Comparison of ENCODE assay signal across 12 cellular contexts in genomic region chr15:101243420-101243819, GRCh38. TPM values are rescaled to one million over a fixed set of nuclear protein-coding genes. Genes with fewer than 3 reads are reported as not detected.
DNase-seq lines count a peak whose midpoint lies in the region; ATAC-seq, FAIRE-seq and TF ChIP-seq lines count a peak whose summit lies in the region.
"Had no signal": no experiment of that assay in that cellular context is flagged by ENCODE, and none has a peak within 500 bp of the region (broad histone marks: within the 10 kb centered on the region; RNA-seq: fewer than 3 reads in every experiment).

No MANE protein-coding gene starts in this region.

- H2AFZ ChIP-seq in fibroblast of lung (ENCODE audit: low read length) = no peak overlapping the region

- CTCF ChIA-PET in activated naive CD4-positive, alpha-beta T cell treated with anti-CD3 and anti-CD28 coated beads for 36 hours (lab: Charles Lee) = interaction anchor here (0.7 to 1.5 kb wide), 5 partner anchors 15 to 235 kb away, joined by 3 to 6 read pairs (median 4); no protein-coding TSS in a partner anchor
- CTCF ChIA-PET in T-cell (lab: Charles Lee) = interaction anchor here (0.8 to 1.5 kb wide), 4 partner anchors 9 to 398 kb away, joined by 3 to 8 read pairs (median 4); partner anchors contain the start of gene CHSY1 (in 1 of the 2)

- POLR2A ChIA-PET in T-cell (lab: Charles Lee) = no interaction called here

- TF ChIP-seq CTCF in fibroblast of lung (conservative IDR thresholded peaks at IDR 0.05 in 1 of 2, IDR thresholded peaks at IDR 0.05 in 1 of 2; ENCODE audit: low read depth in 1 of 2, low read length in 2 of 2) (no peak), stomach (IDR thresholded peaks at IDR 0.05) (no peak)

- no peak for TF ChIP-seq EP300 in stomach (IDR thresholded peaks at IDR 0.05)

- H3K27me3 Mint-ChIP-seq in activated naive CD4-positive, alpha-beta T cell treated with anti-CD3 and anti-CD28 coated beads for 36 hours (ENCODE audit: low read depth) = no peaks in the 10 kb centered on the region
- H3K27me3 Mint-ChIP-seq in T-cell = no peaks in the 10 kb centered on the region

- H3K27ac ChIP-seq in fibroblast of lung (ENCODE audit: insufficient read depth, low read length) (peak overlapping the region; percentile 23), stomach (peak overlapping the region in 4 of 5 donors; percentile 50 to 79 (median 60))
- H3K27ac ChIP-seq: colonic mucosa had no signal

- 79 to 86% (median 86%) methylated on average over 9 of the region's 9 CpGs for WGBS in stomach, 5 donors

- no peak for ATAC-seq in T-cell (replicated peaks in 1 of 4)
- no peak for ATAC-seq in HG03342 (IDR thresholded peaks at IDR 0.05; ENCODE audit: unreplicated experiment)

- H3K36me3 Mint-ChIP-seq in activated naive CD4-positive, alpha-beta T cell treated with anti-CD3 and anti-CD28 coated beads for 36 hours (ENCODE audit: low read depth) = peaks cover 12% of the 10 kb centered on the region
- H3K36me3 Mint-ChIP-seq in T-cell = no peaks in the 10 kb centered on the region

- H3K27me3 ChIP-seq in fibroblast of lung (ENCODE audit: control insufficient read depth, insufficient read depth, low read length) (no peaks in the 10 kb centered on the region), stomach (no peaks in the 10 kb centered on the region)
- H3K27me3 ChIP-seq: colonic mucosa had no signal

- DNase-seq in activated naive CD4-positive, alpha-beta T cell treated with anti-CD3 and anti-CD28 coated beads for 36 hours = no peak
- DNase-seq in activated naive CD4-positive, alpha-beta T cell (lab: John Stamatoyannopoulos, UW) = no peak
- no peak for DNase-seq in T-cell
- DNase-seq in fibroblast of lung (ENCODE audit: low read depth in 2 of 2) = no peak
- DNase-seq in stomach = no peak
- no peak for DNase-seq in AG08396 (ENCODE audit: low spot score)
- DNase-seq in frontal cortex (ENCODE audit: low spot score in 2 of 2) = no peak
- DNase-seq: colonic mucosa; NCI-H1092; NK-92 treated with Interleukin-12 subunit alpha and Interleukin-12 subunit beta, amount 100 ng/mL, for 24 hours had no signal

- H3K9me3 Mint-ChIP-seq in activated naive CD4-positive, alpha-beta T cell treated with anti-CD3 and anti-CD28 coated beads for 36 hours = no peaks in the 10 kb centered on the region
- H3K9me3 Mint-ChIP-seq in T-cell = no peaks in the 10 kb centered on the region

- H3K9me3 ChIP-seq in fibroblast of lung (ENCODE audit: control insufficient read depth, insufficient read depth, low read depth, low read length) (no peaks in the 10 kb centered on the region), stomach (no peaks in the 10 kb centered on the region)
- H3K9me3 ChIP-seq: colonic mucosa had no signal

- peaks cover 45% of the 10 kb centered on the region for H3K4me1 ChIP-seq in fibroblast of lung (ENCODE audit: control insufficient read depth, extremely low read depth, insufficient read depth, low read length)
- peaks cover 57 to 100% (median 89%) of the 10 kb centered on the region in 4 donors for H3K4me1 ChIP-seq in stomach

- H3K36me3 ChIP-seq in fibroblast of lung (ENCODE audit: control insufficient read depth, insufficient read depth, low read length) = peaks cover 2% of the 10 kb centered on the region
- H3K36me3 ChIP-seq in stomach = peaks cover 0 to 7% (median 2%) of the 10 kb centered on the region in 4 donors
- H3K36me3 ChIP-seq: colonic mucosa had no signal

- H4K20me1 ChIP-seq in fibroblast of lung (ENCODE audit: control insufficient read depth, extremely low read depth, insufficient read depth, low read length) = no peaks in the 10 kb centered on the region

- peak overlapping the region; percentile 22 for H3K27ac Mint-ChIP-seq in activated naive CD4-positive, alpha-beta T cell treated with anti-CD3 and anti-CD28 coated beads for 36 hours
- H3K27ac Mint-ChIP-seq in T-cell = peak overlapping the region; percentile 75 to 84

- no peak for TF ChIP-seq POLR2A in stomach (IDR thresholded peaks at IDR 0.05)

- peak overlapping the region; percentile 7 for H3K4me2 ChIP-seq in fibroblast of lung (ENCODE audit: extremely low read depth, insufficient read depth, low read length)

- H3K4me3 Mint-ChIP-seq in activated naive CD4-positive, alpha-beta T cell treated with anti-CD3 and anti-CD28 coated beads for 36 hours = no peak overlapping the region
- peak overlapping the region; percentile 18 to 70 (median 65) for H3K4me3 Mint-ChIP-seq in T-cell

- no peak overlapping the region for H3K9ac ChIP-seq in fibroblast of lung (ENCODE audit: insufficient read depth, low read length)

- peaks cover 89% of the 10 kb centered on the region for H3K4me1 Mint-ChIP-seq in activated naive CD4-positive, alpha-beta T cell treated with anti-CD3 and anti-CD28 coated beads for 36 hours (ENCODE audit: low read depth)
- H3K4me1 Mint-ChIP-seq in T-cell = peaks cover 72 to 97% (median 90%) of the 10 kb centered on the region in 3 donors

- H3K4me3 ChIP-seq in fibroblast of lung (replicated peaks in 1 of 4; ENCODE audit: control extremely low read depth in 1 of 4, insufficient read depth in 1 of 4, low read depth in 3 of 4, low read length in 4 of 4) = no peak overlapping the region
- H3K4me3 ChIP-seq in stomach = no peak overlapping the region
- H3K4me3 ChIP-seq: colonic mucosa, lung had no signal

- intact Hi-C loops in activated naive CD4-positive, alpha-beta T cell treated with anti-CD3 and anti-CD28 coated beads for 36 hours (cut with micrococcal nuclease) = loop anchor here (2.0 to 5.0 kb wide), 3 partner anchors 15 to 646 kb away; no protein-coding TSS in a partner anchor
- intact Hi-C loops in stomach (cut with DNase I; ENCODE audit: low total_unique reads) = no loop called here

- H3K79me2 ChIP-seq in fibroblast of lung (ENCODE audit: control insufficient read depth, insufficient read depth, low read length) = peaks cover 99% of the 10 kb centered on the region

- FAIRE-seq in frontal cortex (lab: Jason Lieb, UNC) = no peak

RNA-seq across cellular contexts. Expression of gene CHSY1, which starts 8.4 kb away (rescaled TPM):
- 10 to 100 TPM; 19.5 to 21.8 TPM for total RNA-seq in activated naive CD4-positive, alpha-beta T cell treated with anti-CD3 and anti-CD28 coated beads for 36 hours
- total RNA-seq in T-cell (10 to 100 TPM; 10.8 to 17.7 (median 14.8) TPM), fibroblast of lung (26.7 and 28.6 TPM in 2 replicates), stomach (10 to 100 TPM; 20.7 to 57.1 (median 35.1) TPM), frontal cortex (22.8 TPM)
- polyA plus RNA-seq in fibroblast of lung (52.1 and 57.0 TPM in 2 replicates), stomach (10 to 100 TPM in 1 of 3 donors, 1 to 10 TPM in 2; 4.7 to 11.8 (median 9.0) TPM)
- 33.9 and 40.6 TPM in 2 replicates for polyA plus RNA-seq in fibroblast of lung (2012)
- polyA minus RNA-seq in fibroblast of lung (ENCODE audit: low replicate concordance) = 31.2 and 42.2 TPM in 2 replicates

RNA-seq across cellular contexts. Expression of gene SELENOS, which starts 33.9 kb away (rescaled TPM):
- total RNA-seq in activated naive CD4-positive, alpha-beta T cell treated with anti-CD3 and anti-CD28 coated beads for 36 hours = 10 to 100 TPM; 13.1 to 15.3 TPM
- total RNA-seq in T-cell (10 to 100 TPM; 31.3 to 39.9 (median 38.4) TPM), fibroblast of lung (59.8 and 66.2 TPM in 2 replicates), stomach (100 to 1,000 TPM in 1 of 5 donors, 10 to 100 TPM in 4; 71.7 to 184 (median 86.9) TPM), frontal cortex (48.9 TPM)
- polyA plus RNA-seq in fibroblast of lung (105 and 130 TPM in 2 replicates), stomach (10 to 100 TPM; 37.4 to 67.2 (median 62.9) TPM)
- 73.5 and 86.1 TPM in 2 replicates for polyA plus RNA-seq in fibroblast of lung (2012)
- polyA minus RNA-seq in fibroblast of lung (ENCODE audit: low replicate concordance) = 14.9 and 19.2 TPM in 2 replicates

RNA-seq across cellular contexts. Expression of gene SNRPA1, which starts 51.6 kb away (rescaled TPM):
- total RNA-seq in activated naive CD4-positive, alpha-beta T cell treated with anti-CD3 and anti-CD28 coated beads for 36 hours = 100 to 1,000 TPM; 205 to 212 TPM
- total RNA-seq in T-cell = 100 to 1,000 TPM in 2 of 5 donors, 10 to 100 TPM in 3; 77.0 to 199 (median 97.0) TPM
- 7.7 and 12.9 TPM in 2 replicates for total RNA-seq in fibroblast of lung
- polyA plus RNA-seq in fibroblast of lung = 90.3 and 118 TPM in 2 replicates
- polyA plus RNA-seq in fibroblast of lung (2012) = 55.7 and 70.8 TPM in 2 replicates
- polyA minus RNA-seq in fibroblast of lung (ENCODE audit: low replicate concordance) = 5.2 and 5.3 TPM in 2 replicates
- total RNA-seq in stomach = 10 to 100 TPM in 4 of 5 donors, 1 to 10 TPM in 1; 3.5 to 75.6 (median 32.1) TPM
- 10 to 100 TPM; 58.9 to 61.7 (median 59.1) TPM for polyA plus RNA-seq in stomach
- total RNA-seq in frontal cortex = 13.9 TPM
